In genomic region chr12:66196806-66197205, GRCh38 we compare ENCODE assay signal across 10 cellular contexts. TPM values are rescaled to one million over a fixed set of nuclear protein-coding genes. Genes with fewer than 3 reads are reported as not detected.
DNase-seq lines count a peak whose midpoint lies in the region; ATAC-seq, FAIRE-seq and TF ChIP-seq lines count a peak whose summit lies in the region.
"Had no signal": no experiment of that assay in that cellular context is flagged by ENCODE, and none has a peak within 500 bp of the region (broad histone marks: within the 10 kb centered on the region; RNA-seq: fewer than 3 reads in every experiment).

No MANE protein-coding gene starts in this region.

- H3K36me3 Mint-ChIP-seq in naive thymus-derived CD4-positive, alpha-beta T cell: peaks cover 0 to 15% (median 0%) of the 10 kb centered on the region in 5 donors

- peak; percentile 77 for FAIRE-seq in GM18507 (lab: Jason Lieb, UNC)

- no peak overlapping the region for H3K4me3 Mint-ChIP-seq in naive thymus-derived CD4-positive, alpha-beta T cell

- H3K27ac Mint-ChIP-seq in naive thymus-derived CD4-positive, alpha-beta T cell: no peak overlapping the region

- H3K9me3 ChIP-seq in naive thymus-derived CD4-positive, alpha-beta T cell (ENCODE audit: control insufficient read depth in 2 of 3, low read length in 3 of 3): no peaks in the 10 kb centered on the region
- peaks cover 0 to 5% (median 0%) of the 10 kb centered on the region in 4 donors for H3K9me3 ChIP-seq in esophagus muscularis mucosa

- TF ChIP-seq POLR2A in esophagus muscularis mucosa (IDR thresholded peaks at IDR 0.05; ENCODE audit: low read depth): no peak

- DNase-seq in GM18507 (ENCODE audit: extremely low spot score, insufficient read length, low read depth): peak; percentile 30
- peak; percentile 30 for DNase-seq in fibroblast of the aortic adventitia (ENCODE audit: low read depth)
- no peak for DNase-seq in naive thymus-derived CD4-positive, alpha-beta T cell
- DNase-seq in amniotic stem cell (lab: John Stamatoyannopoulos, UW): no peak
- no peak for DNase-seq in NCI-H187 treated with DMSO at 0.1 percent for 48 hours (lab: John Stamatoyannopoulos, UW)
- no peak for DNase-seq in esophagus muscularis mucosa (ENCODE audit: extremely low spot score)
- DNase-seq: dorsolateral prefrontal cortex had no signal

- no peaks in the 10 kb centered on the region for H3K36me3 ChIP-seq in naive thymus-derived CD4-positive, alpha-beta T cell (ENCODE audit: control insufficient read depth in 2 of 3, insufficient read depth in 3 of 3, low read length in 3 of 3)
- peaks cover 0 to 8% (median 0%) of the 10 kb centered on the region in 4 donors for H3K36me3 ChIP-seq in esophagus muscularis mucosa

- POLR2A ChIA-PET in naive thymus-derived CD4-positive, alpha-beta T cell (lab: Charles Lee): no interaction called here

- intact Hi-C loops in naive thymus-derived CD4-positive, alpha-beta T cell (cut with micrococcal nuclease): no loop called here
- intact Hi-C loops in esophagus muscularis mucosa (cut with DNase I): no loop called here

- no peak overlapping the region for H3K27ac ChIP-seq in naive thymus-derived CD4-positive, alpha-beta T cell (ENCODE audit: low read depth, low read length)
- H3K27ac ChIP-seq in esophagus muscularis mucosa (replicated peaks in 1 of 4): no peak overlapping the region
- H3K27ac ChIP-seq: dorsolateral prefrontal cortex had no signal

- ATAC-seq in GM21381 (IDR thresholded peaks at IDR 0.05; ENCODE audit: unreplicated experiment) (peak; percentile 85), HG03159 (IDR thresholded peaks at IDR 0.05; ENCODE audit: unreplicated experiment) (peak; percentile 90)
- no peak for ATAC-seq in naive thymus-derived CD4-positive, alpha-beta T cell
- ATAC-seq: left lobe of liver had no signal

- TF ChIP-seq EP300 in esophagus muscularis mucosa (IDR thresholded peaks at IDR 0.05): no peak

- CTCF ChIA-PET in naive thymus-derived CD4-positive, alpha-beta T cell (lab: Charles Lee): no interaction called here

- H3K4me3 ChIP-seq in fibroblast of the aortic adventitia (ENCODE audit: low read depth, low read length) (no peak overlapping the region), esophagus muscularis mucosa (no peak overlapping the region)
- H3K4me3 ChIP-seq in naive thymus-derived CD4-positive, alpha-beta T cell (ENCODE audit: low read length): no peak overlapping the region
- H3K4me3 ChIP-seq: dorsolateral prefrontal cortex had no signal

- H3K27me3 Mint-ChIP-seq in naive thymus-derived CD4-positive, alpha-beta T cell: peaks cover 13 to 49% (median 30%) of the 10 kb centered on the region in 5 donors

- H3K9me3 Mint-ChIP-seq in naive thymus-derived CD4-positive, alpha-beta T cell: peaks cover 0 to 7% (median 5%) of the 10 kb centered on the region in 11 donors

- TF ChIP-seq CTCF in fibroblast of the aortic adventitia (IDR thresholded peaks at IDR 0.05; ENCODE audit: insufficient read depth, low read length) (no peak), esophagus muscularis mucosa (IDR thresholded peaks at IDR 0.05) (no peak)

- H3K4me1 ChIP-seq in naive thymus-derived CD4-positive, alpha-beta T cell (ENCODE audit: control insufficient read depth in 2 of 2, insufficient read depth in 2 of 2, low read length in 2 of 2): no peaks in the 10 kb centered on the region
- peaks cover 0 to 16% (median 4%) of the 10 kb centered on the region in 4 donors for H3K4me1 ChIP-seq in esophagus muscularis mucosa

- H3K4me1 Mint-ChIP-seq in naive thymus-derived CD4-positive, alpha-beta T cell: peaks cover 0 to 5% (median 0%) of the 10 kb centered on the region in 7 donors

- H3K27me3 ChIP-seq in naive thymus-derived CD4-positive, alpha-beta T cell (ENCODE audit: control insufficient read depth in 2 of 2, insufficient read depth in 2 of 2, low read length in 2 of 2): peaks cover 0 to 4% of the 10 kb centered on the region in 2 donors
- H3K27me3 ChIP-seq in esophagus muscularis mucosa: peaks cover 0 to 7% (median 0%) of the 10 kb centered on the region in 4 donors

- 55% methylated on average over 3 of the region's 3 CpGs for WGBS in esophagus muscularis mucosa

RNA-seq across cellular contexts. Expression of gene IRAK3, which starts 7.8 kb away (rescaled TPM):
- total RNA-seq in fibroblast of the aortic adventitia (ENCODE audit: low replicate concordance) (20.0 and 21.4 TPM in 2 replicates), esophagus muscularis mucosa (10 to 100 TPM; 12.2 to 21.5 (median 13.6) TPM)
- total RNA-seq in naive thymus-derived CD4-positive, alpha-beta T cell: 10 to 100 TPM in 1 of 5 experiments, 1 to 10 TPM in 2, under 1 TPM in 2; 0.19 to 28.8 (median 1.9) TPM
- not detected for polyA plus RNA-seq in naive thymus-derived CD4-positive, alpha-beta T cell

RNA-seq across cellular contexts. Expression of gene TMBIM4, which starts 27.0 kb away (rescaled TPM):
- 115 and 220 TPM in 2 replicates for total RNA-seq in fibroblast of the aortic adventitia (ENCODE audit: low replicate concordance)
- total RNA-seq in naive thymus-derived CD4-positive, alpha-beta T cell: 10 to 100 TPM; 38.6 to 88.0 (median 79.8) TPM
- 100 to 1,000 TPM; 218 to 374 TPM for polyA plus RNA-seq in naive thymus-derived CD4-positive, alpha-beta T cell
- 100 to 1,000 TPM in 3 of 4 donors, 10 to 100 TPM in 1; 92.2 to 156 (median 115) TPM for total RNA-seq in esophagus muscularis mucosa

Comparison
In these comparisons a context has a peak if more than half of its experiments do, and no peak if none do; other contexts are left out.
1. DNase-seq: peak in GM18507 (single experiment) and fibroblast of the aortic adventitia (single experiment); none in naive thymus-derived CD4-positive, alpha-beta T cell (0 of 9), amniotic stem cell (single experiment), NCI-H187 treated with DMSO at 0.1 percent for 48 hours (single experiment) and esophagus muscularis mucosa (single experiment).